20 cellular contexts compared by ENCODE assay signal in genomic region chr7:140144821-140145220, GRCh38. TPM values are rescaled to one million over a fixed set of nuclear protein-coding genes. Genes with fewer than 3 reads are reported as not detected.
DNase-seq lines count a peak whose midpoint lies in the region; ATAC-seq, FAIRE-seq and TF ChIP-seq lines count a peak whose summit lies in the region.
"Had no signal": no experiment of that assay in that cellular context is flagged by ENCODE, and none has a peak within 500 bp of the region (broad histone marks: within the 10 kb centered on the region; RNA-seq: fewer than 3 reads in every experiment).

No MANE protein-coding gene starts in this region.

- H3K27ac Mint-ChIP-seq in activated naive CD4-positive, alpha-beta T cell treated with anti-CD3 and anti-CD28 coated beads, Interleukin-2, amount 50 U/mL, for 24 hours = peak overlapping the region; percentile 72
- 0 out of 2 replicates have a peak overlapping the region, but pooled peaks have one; percentile 38 for H3K27ac Mint-ChIP-seq in GM23338
- H3K27ac Mint-ChIP-seq in stimulated activated naive B cell treated with anti-CD40 and anti-IgM and Interleukin-4, amounts not matched to agents 10 μg/mL and 1 μg/mL and 100 μg/mL, for 72 hours = peak overlapping the region; percentile 14

- H3K27me3 Mint-ChIP-seq in activated naive CD4-positive, alpha-beta T cell treated with anti-CD3 and anti-CD28 coated beads, Interleukin-2, amount 50 U/mL, for 24 hours = no peaks in the 10 kb centered on the region
- H3K27me3 Mint-ChIP-seq in GM23338 (ENCODE audit: insufficient read depth, low read depth, poor library complexity) = no peaks in the 10 kb centered on the region
- H3K27me3 Mint-ChIP-seq in stimulated activated naive B cell treated with anti-CD40 and anti-IgM and Interleukin-4, amounts not matched to agents 10 μg/mL and 1 μg/mL and 100 μg/mL, for 72 hours = no peaks in the 10 kb centered on the region

- no peaks in the 10 kb centered on the region for H3K9me3 ChIP-seq in tibial nerve

- H3K27me3 ChIP-seq in GM23338 (ENCODE audit: insufficient read depth) (no peaks in the 10 kb centered on the region), bronchial epithelial cell (ENCODE audit: control insufficient read depth, insufficient read depth, low read length) (no peaks in the 10 kb centered on the region), tibial nerve (no peaks in the 10 kb centered on the region)
- H3K27me3 ChIP-seq: BLaER1 treated with 17β-estradiol and CSF1 and Interleukin-3, amounts not matched to agents 10 nM and 100 nM had no signal

- H3K4me3 ChIP-seq in GM23338 (no peak overlapping the region), bronchial epithelial cell (ENCODE audit: low read depth, low read length) (no peak overlapping the region), tibial nerve (no peak overlapping the region)
- H3K4me3 ChIP-seq: BLaER1 treated with 17β-estradiol and CSF1 and Interleukin-3, amounts not matched to agents 10 nM and 100 nM had no signal

- no peak for FAIRE-seq in bronchial epithelial cell (lab: Jason Lieb, UNC)
- FAIRE-seq: D721Med, GM12892, GM18507, H1 had no signal

- H3K27ac ChIP-seq in GM23338 (ENCODE audit: low read depth) (no peak overlapping the region), tibial nerve (no peak overlapping the region)
- H3K27ac ChIP-seq: BLaER1 treated with 17β-estradiol and CSF1 and Interleukin-3, amounts not matched to agents 10 nM and 100 nM had no signal

- no peaks in the 10 kb centered on the region for H3K36me3 ChIP-seq in GM23338 (ENCODE audit: insufficient read depth)
- H3K36me3 ChIP-seq in bronchial epithelial cell (ENCODE audit: control insufficient read depth, insufficient read depth, low read length) = no peaks in the 10 kb centered on the region
- peaks cover 0 to 9% (median 0%) of the 10 kb centered on the region in 3 donors for H3K36me3 ChIP-seq in tibial nerve

- H3K9me2 ChIP-seq in GM23338 (ENCODE audit: insufficient read depth) = no peaks in the 10 kb centered on the region

- TF ChIP-seq POLR2A in tibial nerve (IDR thresholded peaks at IDR 0.05) = no peak

- DNase-seq in activated naive CD4-positive, alpha-beta T cell (lab: John Stamatoyannopoulos, UW) = no peak
- DNase-seq in GM23338 (ENCODE audit: low spot score) (no peak), bronchial epithelial cell (ENCODE audit: low read depth) (peak; percentile 17), tibial nerve (ENCODE audit: low spot score in 2 of 2) (no peak)
- no peak for DNase-seq in stimulated activated naive B cell treated with anti-CD40 and anti-IgM and Interleukin-4, amounts not matched to agents 10 μg/mL and 1 μg/mL and 100 μg/mL, for 72 hours
- DNase-seq: KG1, NCI-H1105 treated with DMSO at 0.1 percent for 48 hours, NCI-H187, NCI-H2107, NCI-H510A, NCI-H748 treated with DMSO at 0.1 percent for 48 hours, OCI-M1, Right ventricle myocardium superior had no signal

- peaks cover 24% of the 10 kb centered on the region for H3K79me2 ChIP-seq in GM23338 (replicated peaks; ENCODE audit: insufficient read depth)

- ATAC-seq in GM23338 (no peak), HG03442 (IDR thresholded peaks at IDR 0.05; ENCODE audit: unreplicated experiment) (no peak)
- no peak for ATAC-seq in stimulated activated naive B cell treated with anti-CD40 and anti-IgM and Interleukin-4, amounts not matched to agents 10 μg/mL and 1 μg/mL and 100 μg/mL, for 72 hours (replicated peaks)

- H3F3A ChIP-seq in GM23338 (replicated peaks; ENCODE audit: low read depth) = no peaks in the 10 kb centered on the region

- H3K4me1 ChIP-seq in GM23338 (ENCODE audit: insufficient read depth) (no peaks in the 10 kb centered on the region; the same call in 1 of the 2 replicates), tibial nerve (peaks cover 0 to 13% (median 0%) of the 10 kb centered on the region in 4 donors)

- TF ChIP-seq EP300 in tibial nerve (IDR thresholded peaks at IDR 0.05) = no peak

- WGBS in tibial nerve, 2 donors = 98 to 100% methylated on average over 2 of the region's 2 CpGs

- H3K36me3 Mint-ChIP-seq in activated naive CD4-positive, alpha-beta T cell treated with anti-CD3 and anti-CD28 coated beads, Interleukin-2, amount 50 U/mL, for 24 hours = peaks cover 25% of the 10 kb centered on the region
- H3K36me3 Mint-ChIP-seq in GM23338 (ENCODE audit: low read depth) = no peaks in the 10 kb centered on the region
- peaks cover 13 to 20% of the 10 kb centered on the region in 2 donors for H3K36me3 Mint-ChIP-seq in stimulated activated naive B cell treated with anti-CD40 and anti-IgM and Interleukin-4, amounts not matched to agents 10 μg/mL and 1 μg/mL and 100 μg/mL, for 72 hours

- no peak overlapping the region for H2AFZ ChIP-seq in GM23338

- H4K20me1 ChIP-seq in GM23338 (replicated peaks; ENCODE audit: insufficient read depth) = peaks cover 4% of the 10 kb centered on the region; the same call in 1 of the 2 replicates

- H3K9me3 Mint-ChIP-seq in activated naive CD4-positive, alpha-beta T cell treated with anti-CD3 and anti-CD28 coated beads, Interleukin-2, amount 50 U/mL, for 24 hours = peaks cover 14% of the 10 kb centered on the region
- H3K9me3 Mint-ChIP-seq in GM23338 = no peaks in the 10 kb centered on the region
- peaks cover 6 to 7% of the 10 kb centered on the region in 2 donors for H3K9me3 Mint-ChIP-seq in stimulated activated naive B cell treated with anti-CD40 and anti-IgM and Interleukin-4, amounts not matched to agents 10 μg/mL and 1 μg/mL and 100 μg/mL, for 72 hours

- H3K4me1 Mint-ChIP-seq in activated naive CD4-positive, alpha-beta T cell treated with anti-CD3 and anti-CD28 coated beads, Interleukin-2, amount 50 U/mL, for 24 hours = peaks cover 89% of the 10 kb centered on the region
- H3K4me1 Mint-ChIP-seq in GM23338 = peaks cover 5% of the 10 kb centered on the region; the same call in 2 of the 3 replicates
- peaks cover 38 to 64% of the 10 kb centered on the region in 2 donors for H3K4me1 Mint-ChIP-seq in stimulated activated naive B cell treated with anti-CD40 and anti-IgM and Interleukin-4, amounts not matched to agents 10 μg/mL and 1 μg/mL and 100 μg/mL, for 72 hours

- no peak for TF ChIP-seq CTCF in GM23338 (conservative IDR thresholded peaks at IDR 0.05; ENCODE audit: low read depth in 2 of 2)
- no peak for TF ChIP-seq CTCF in bronchial epithelial cell (IDR thresholded peaks at IDR 0.05; ENCODE audit: insufficient read depth, low read length, severe bottlenecking)
- no peak for TF ChIP-seq CTCF in tibial nerve (IDR thresholded peaks at IDR 0.05)

- no peak overlapping the region for H3K4me3 Mint-ChIP-seq in activated naive CD4-positive, alpha-beta T cell treated with anti-CD3 and anti-CD28 coated beads, Interleukin-2, amount 50 U/mL, for 24 hours
- H3K4me3 Mint-ChIP-seq in GM23338 = no peak overlapping the region
- H3K4me3 Mint-ChIP-seq in stimulated activated naive B cell treated with anti-CD40 and anti-IgM and Interleukin-4, amounts not matched to agents 10 μg/mL and 1 μg/mL and 100 μg/mL, for 72 hours = no peak overlapping the region

- H3K4me2 ChIP-seq in GM23338 = no peak overlapping the region
- H3K4me2 ChIP-seq: BLaER1 treated with 17β-estradiol and CSF1 and Interleukin-3, amounts not matched to agents 10 nM and 100 nM had no signal

RNA-seq across cellular contexts. Expression of gene KDM7A, which starts 32.0 kb away (rescaled TPM):
- total RNA-seq in GM23338 (2014; rRNA removed; shearing (Covaris generic)) = 9.4 and 10.8 TPM in 2 replicates
- 2.0 and 2.3 TPM in 2 replicates for polyA plus RNA-seq in GM23338 (2016; fragmentation: Nextera tagmentation; extraction: Ambion mirVana)
- total RNA-seq in bronchial epithelial cell (14.7 and 22.1 TPM in 2 replicates), tibial nerve (10 to 100 TPM; 15.3 to 34.5 (median 23.2) TPM)

Comparison
In these comparisons a context has a peak if more than half of its experiments do, and no peak if none do; other contexts are left out.
1. H3K27ac Mint-ChIP-seq: peak in every context shown above with its lines; median percentile 72 in activated naive CD4-positive, alpha-beta T cell treated with anti-CD3 and anti-CD28 coated beads, Interleukin-2, amount 50 U/mL, for 24 hours; 38 in GM23338; 14 in stimulated activated naive B cell treated with anti-CD40 and anti-IgM and Interleukin-4, amounts not matched to agents 10 μg/mL and 1 μg/mL and 100 μg/mL, for 72 hours.